Comparison of ENCODE assay signal across 1 cellular context in the genomic region with DNA sequence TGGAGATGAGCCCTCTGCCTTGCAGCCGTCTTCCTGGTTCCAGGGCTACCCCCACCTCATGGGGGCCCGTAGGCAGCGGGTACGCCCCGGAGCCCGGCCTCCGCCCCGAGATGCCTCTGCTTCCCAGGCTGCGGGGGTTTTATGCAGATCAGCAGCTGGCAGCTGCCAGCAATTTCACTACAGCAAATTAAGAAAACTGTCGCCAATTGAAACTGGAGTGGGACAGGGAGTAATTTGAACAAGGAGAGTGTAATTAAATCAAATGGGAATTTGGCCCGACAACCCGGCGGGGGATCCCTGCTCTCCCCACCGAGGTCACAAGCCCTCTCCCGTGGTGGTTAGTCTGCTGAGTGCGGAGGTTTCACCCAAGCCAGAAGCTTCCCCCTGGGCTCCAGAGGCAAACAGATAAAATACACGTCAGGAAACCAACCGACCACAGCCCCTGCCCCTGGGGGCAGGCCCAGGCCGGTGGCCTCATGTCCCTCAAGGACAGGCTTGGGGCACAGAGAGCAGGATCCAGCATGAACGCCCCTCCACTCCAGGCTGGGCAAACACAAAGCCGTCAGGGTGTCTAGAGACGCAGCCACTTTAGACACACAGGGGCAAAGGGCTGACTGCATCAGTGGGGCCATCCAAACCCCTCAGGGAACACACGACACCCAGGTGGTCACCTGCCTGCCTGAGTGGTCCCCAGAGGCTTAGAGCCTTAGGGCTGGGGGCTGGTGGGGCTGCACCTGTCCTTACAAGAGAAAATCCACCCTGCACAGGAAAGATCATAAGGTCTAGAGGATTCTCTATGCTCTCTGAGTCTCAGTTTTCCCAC.
TF ChIP-seq lines count a peak whose summit lies in the region.

No MANE protein-coding gene starts in this region.

TF ChIP-seq in HepG2, 621 proteins besides CTCF, POLR2A, EP300 and RAD21 (continued from another document and continues in another):
- TF ChIP-seq, protein P1, sequence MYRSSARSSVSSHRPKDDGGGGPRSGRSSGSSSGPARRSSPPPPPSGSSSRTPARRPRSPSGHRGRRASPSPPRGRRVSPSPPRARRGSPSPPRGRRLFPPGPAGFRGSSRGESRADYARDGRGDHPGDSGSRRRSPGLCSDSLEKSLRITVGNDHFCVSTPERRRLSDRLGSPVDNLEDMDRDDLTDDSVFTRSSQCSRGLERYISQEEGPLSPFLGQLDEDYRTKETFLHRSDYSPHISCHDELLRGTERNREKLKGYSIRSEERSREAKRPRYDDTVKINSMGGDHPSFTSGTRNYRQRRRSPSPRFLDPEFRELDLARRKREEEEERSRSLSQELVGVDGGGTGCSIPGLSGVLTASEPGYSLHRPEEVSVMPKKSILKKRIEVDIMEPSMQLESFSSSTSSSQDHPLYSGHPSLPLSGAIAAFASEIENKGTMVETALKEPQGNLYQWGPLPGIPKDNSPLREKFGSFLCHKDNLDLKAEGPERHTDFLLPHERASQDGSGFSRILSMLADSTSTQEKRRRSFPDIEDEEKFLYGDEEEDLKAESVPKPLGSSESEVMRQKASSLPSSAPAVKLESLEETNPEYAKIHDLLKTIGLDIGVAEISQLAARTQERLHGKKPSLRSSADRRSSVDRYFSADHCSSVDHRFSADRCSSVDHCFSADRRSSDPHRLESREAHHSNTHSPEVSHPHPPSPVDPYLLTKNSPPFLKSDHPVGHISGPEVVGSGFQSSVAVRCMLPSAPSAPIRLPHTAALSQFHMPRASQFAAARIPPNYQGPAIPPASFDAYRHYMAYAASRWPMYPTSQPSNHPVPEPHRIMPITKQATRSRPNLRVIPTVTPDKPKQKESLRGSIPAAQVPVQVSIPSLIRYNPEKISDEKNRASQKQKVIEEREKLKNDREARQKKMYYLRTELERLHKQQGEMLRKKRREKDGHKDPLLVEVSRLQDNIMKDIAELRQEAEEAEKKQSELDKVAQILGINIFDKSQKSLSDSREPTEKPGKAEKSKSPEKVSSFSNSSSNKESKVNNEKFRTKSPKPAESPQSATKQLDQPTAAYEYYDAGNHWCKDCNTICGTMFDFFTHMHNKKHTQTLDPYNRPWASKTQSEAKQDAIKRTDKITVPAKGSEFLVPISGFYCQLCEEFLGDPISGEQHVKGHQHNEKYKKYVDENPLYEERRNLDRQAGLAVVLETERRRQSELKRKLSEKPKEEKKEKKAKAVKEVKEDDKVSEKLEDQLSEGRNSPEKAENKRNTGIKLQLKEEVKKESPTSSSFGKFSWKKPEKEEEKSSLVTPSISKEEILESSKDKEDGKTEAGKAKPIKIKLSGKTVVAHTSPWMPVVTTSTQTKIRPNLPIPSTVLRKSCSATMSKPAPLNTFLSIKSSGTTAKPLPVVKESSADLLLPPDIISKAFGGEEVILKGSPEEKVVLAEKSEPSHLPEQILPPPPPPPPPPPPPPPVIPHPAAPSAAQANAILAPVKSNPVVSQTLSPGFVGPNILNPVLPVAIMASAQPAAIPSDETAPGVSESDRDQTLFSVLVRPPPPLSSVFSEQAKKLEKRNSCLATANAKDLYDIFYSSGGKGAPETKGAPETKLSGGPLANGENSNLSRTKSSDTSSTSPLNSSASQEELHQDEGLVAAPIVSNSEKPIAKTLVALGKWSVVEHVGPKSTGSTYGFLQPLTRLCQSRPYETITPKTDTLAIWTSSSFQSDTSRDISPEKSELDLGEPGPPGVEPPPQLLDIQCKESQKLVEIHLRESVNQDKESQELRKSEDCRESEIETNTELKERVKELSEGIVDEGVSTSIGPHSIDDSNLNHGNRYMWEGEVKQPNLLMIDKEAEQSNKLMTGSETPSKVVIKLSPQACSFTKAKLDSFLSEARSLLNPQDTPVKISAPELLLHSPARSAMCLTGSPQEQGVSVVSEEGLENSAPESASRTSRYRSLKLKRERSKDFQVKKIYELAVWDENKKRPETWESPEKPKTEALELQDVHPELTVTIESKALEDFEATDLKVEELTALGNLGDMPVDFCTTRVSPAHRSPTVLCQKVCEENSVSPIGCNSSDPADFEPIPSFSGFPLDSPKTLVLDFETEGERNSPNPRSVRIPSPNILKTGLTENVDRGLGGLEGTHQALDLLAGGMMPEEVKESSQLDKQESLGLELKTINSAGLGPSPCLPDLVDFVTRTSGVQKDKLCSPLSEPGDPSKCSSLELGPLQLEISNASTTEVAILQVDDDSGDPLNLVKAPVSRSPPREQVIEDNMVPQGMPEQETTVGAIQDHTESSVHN (CRISPR knock-in tag; IDR thresholded peaks at IDR 0.05), result no peak
- 0 out of 4 replicates have a peak, but pooled peaks of 1 of the 2 experiments have one; percentile 56 for TF ChIP-seq KLF16 (CRISPR knock-in tag; IDR thresholded peaks at IDR 0.05)
- peak; percentile 77 for TF ChIP-seq SKI (IDR thresholded peaks at IDR 0.05; ENCODE audit: partially characterized antibody)
- TF ChIP-seq ZNF839 (CRISPR knock-in tag; IDR thresholded peaks at IDR 0.05; ENCODE audit: borderline replicate concordance), result 0 out of 2 replicates have a peak, but pooled peaks have one; percentile 54
- TF ChIP-seq, protein P2, sequence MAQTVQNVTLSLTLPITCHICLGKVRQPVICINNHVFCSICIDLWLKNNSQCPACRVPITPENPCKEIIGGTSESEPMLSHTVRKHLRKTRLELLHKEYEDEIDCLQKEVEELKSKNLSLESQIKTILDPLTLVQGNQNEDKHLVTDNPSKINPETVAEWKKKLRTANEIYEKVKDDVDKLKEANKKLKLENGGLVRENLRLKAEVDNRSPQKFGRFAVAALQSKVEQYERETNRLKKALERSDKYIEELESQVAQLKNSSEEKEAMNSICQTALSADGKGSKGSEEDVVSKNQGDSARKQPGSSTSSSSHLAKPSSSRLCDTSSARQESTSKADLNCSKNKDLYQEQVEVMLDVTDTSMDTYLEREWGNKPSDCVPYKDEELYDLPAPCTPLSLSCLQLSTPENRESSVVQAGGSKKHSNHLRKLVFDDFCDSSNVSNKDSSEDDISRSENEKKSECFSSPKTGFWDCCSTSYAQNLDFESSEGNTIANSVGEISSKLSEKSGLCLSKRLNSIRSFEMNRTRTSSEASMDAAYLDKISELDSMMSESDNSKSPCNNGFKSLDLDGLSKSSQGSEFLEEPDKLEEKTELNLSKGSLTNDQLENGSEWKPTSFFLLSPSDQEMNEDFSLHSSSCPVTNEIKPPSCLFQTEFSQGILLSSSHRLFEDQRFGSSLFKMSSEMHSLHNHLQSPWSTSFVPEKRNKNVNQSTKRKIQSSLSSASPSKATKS (CRISPR knock-in tag; IDR thresholded peaks at IDR 0.05), result no peak
- TF ChIP-seq JUND (CRISPR knock-in tag; IDR thresholded peaks at IDR 0.05), result no peak
- peak; percentile 51 for TF ChIP-seq BCL6 (CRISPR knock-in tag; IDR thresholded peaks at IDR 0.05)
- no peak for TF ChIP-seq ZFP36L1 (CRISPR knock-in tag; IDR thresholded peaks at IDR 0.05)
- no peak for TF ChIP-seq NONO (IDR thresholded peaks at IDR 0.05)
- no peak for TF ChIP-seq NONO (CRISPR knock-in tag; conservative IDR thresholded peaks at IDR 0.05)
- no peak for TF ChIP-seq PLRG1 (conservative IDR thresholded peaks at IDR 0.05)
- no peak for TF ChIP-seq JDP2 (CRISPR knock-in tag; IDR thresholded peaks at IDR 0.05; ENCODE audit: borderline replicate concordance)
- TF ChIP-seq ZNF549 (CRISPR knock-in tag; IDR thresholded peaks at IDR 0.05), result no peak
- no peak for TF ChIP-seq E2F2 (CRISPR knock-in tag; IDR thresholded peaks at IDR 0.05; ENCODE audit: borderline replicate concordance)
- no peak for TF ChIP-seq ZFAT (CRISPR knock-in tag; conservative IDR thresholded peaks at IDR 0.05)
- TF ChIP-seq, protein P3, sequence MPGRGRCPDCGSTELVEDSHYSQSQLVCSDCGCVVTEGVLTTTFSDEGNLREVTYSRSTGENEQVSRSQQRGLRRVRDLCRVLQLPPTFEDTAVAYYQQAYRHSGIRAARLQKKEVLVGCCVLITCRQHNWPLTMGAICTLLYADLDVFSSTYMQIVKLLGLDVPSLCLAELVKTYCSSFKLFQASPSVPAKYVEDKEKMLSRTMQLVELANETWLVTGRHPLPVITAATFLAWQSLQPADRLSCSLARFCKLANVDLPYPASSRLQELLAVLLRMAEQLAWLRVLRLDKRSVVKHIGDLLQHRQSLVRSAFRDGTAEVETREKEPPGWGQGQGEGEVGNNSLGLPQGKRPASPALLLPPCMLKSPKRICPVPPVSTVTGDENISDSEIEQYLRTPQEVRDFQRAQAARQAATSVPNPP (CRISPR knock-in tag; IDR thresholded peaks at IDR 0.05), result no peak
- TF ChIP-seq, protein P4, sequence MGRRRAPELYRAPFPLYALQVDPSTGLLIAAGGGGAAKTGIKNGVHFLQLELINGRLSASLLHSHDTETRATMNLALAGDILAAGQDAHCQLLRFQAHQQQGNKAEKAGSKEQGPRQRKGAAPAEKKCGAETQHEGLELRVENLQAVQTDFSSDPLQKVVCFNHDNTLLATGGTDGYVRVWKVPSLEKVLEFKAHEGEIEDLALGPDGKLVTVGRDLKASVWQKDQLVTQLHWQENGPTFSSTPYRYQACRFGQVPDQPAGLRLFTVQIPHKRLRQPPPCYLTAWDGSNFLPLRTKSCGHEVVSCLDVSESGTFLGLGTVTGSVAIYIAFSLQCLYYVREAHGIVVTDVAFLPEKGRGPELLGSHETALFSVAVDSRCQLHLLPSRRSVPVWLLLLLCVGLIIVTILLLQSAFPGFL (CRISPR knock-in tag; IDR thresholded peaks at IDR 0.05), result no peak
- TF ChIP-seq HNF1A (IDR thresholded peaks at IDR 0.05; ENCODE audit: low read depth), result no peak; the same call in 1 of the 2 replicates
- TF ChIP-seq HNF1A (CRISPR knock-in tag; IDR thresholded peaks at IDR 0.05; ENCODE audit: borderline replicate concordance), result peak; percentile 58; the same call in 1 of the 2 replicates
- TF ChIP-seq ZFP91 (CRISPR knock-in tag; IDR thresholded peaks at IDR 0.05; ENCODE audit: borderline replicate concordance), result peak; percentile 69; the same call in 1 of the 2 replicates
- peak; percentile 87 for TF ChIP-seq ZNF350 (CRISPR knock-in tag; IDR thresholded peaks at IDR 0.05; ENCODE audit: borderline replicate concordance, low read depth)
- TF ChIP-seq DBP (CRISPR knock-in tag; IDR thresholded peaks at IDR 0.05; ENCODE audit: not compliant biosample characterization), result no peak
- no peak for TF ChIP-seq RBM39 (IDR thresholded peaks at IDR 0.05; ENCODE audit: low read depth, low read length, poor library complexity, severe bottlenecking)
- TF ChIP-seq IRF2 (CRISPR knock-in tag; IDR thresholded peaks at IDR 0.05), result peak; percentile 77; the same call in 1 of the 2 replicates
- no peak for TF ChIP-seq NFKB2 (CRISPR knock-in tag; IDR thresholded peaks at IDR 0.05; ENCODE audit: borderline replicate concordance)
- TF ChIP-seq ZNF30 (CRISPR knock-in tag; IDR thresholded peaks at IDR 0.05), result no peak
- TF ChIP-seq ZNF773 (CRISPR knock-in tag; IDR thresholded peaks at IDR 0.05; ENCODE audit: borderline replicate concordance), result no peak
- no peak for TF ChIP-seq ZNF670 (CRISPR knock-in tag; IDR thresholded peaks at IDR 0.05; ENCODE audit: borderline replicate concordance)
- TF ChIP-seq CENPX (CRISPR knock-in tag; IDR thresholded peaks at IDR 0.05), result no peak
- TF ChIP-seq REPIN1 (CRISPR knock-in tag; IDR thresholded peaks at IDR 0.05; ENCODE audit: borderline replicate concordance, low read depth), result no peak
- no peak for TF ChIP-seq ATM (IDR thresholded peaks at IDR 0.05; ENCODE audit: borderline replicate concordance)
- TF ChIP-seq, protein P5, sequence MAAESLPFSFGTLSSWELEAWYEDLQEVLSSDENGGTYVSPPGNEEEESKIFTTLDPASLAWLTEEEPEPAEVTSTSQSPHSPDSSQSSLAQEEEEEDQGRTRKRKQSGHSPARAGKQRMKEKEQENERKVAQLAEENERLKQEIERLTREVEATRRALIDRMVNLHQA (CRISPR knock-in tag; IDR thresholded peaks at IDR 0.05), result no peak
